ENCODE assay signal across 9 cellular contexts in genomic region chr18:77055429-77056310, GRCh38.
DNase-seq lines count a peak whose midpoint lies in the region; ATAC-seq lines count a peak whose summit lies in the region.
"Had no signal": no experiment of that assay in that cellular context is flagged by ENCODE, and none has a peak within 500 bp of the region (broad histone marks: within the 10 kb centered on the region; RNA-seq: fewer than 3 reads in every experiment).

No MANE protein-coding gene starts in this region.

- peak overlapping the region; percentile 81 for H3K4me3 Mint-ChIP-seq in activated CD4-positive, alpha-beta memory T cell treated with anti-CD3 and anti-CD28 coated beads for 36 hours
- peak overlapping the region; percentile 64 to 85 for H3K4me3 Mint-ChIP-seq in stimulated activated naive CD8-positive, alpha-beta T cell treated with anti-CD3 and anti-CD28 coated beads, Interleukin-15, amount 100 ng/mL, for 72 hours

- CTCF ChIA-PET in activated CD4-positive, alpha-beta memory T cell treated with anti-CD3 and anti-CD28 coated beads for 36 hours (lab: Charles Lee): interaction anchor here (0.6 to 11.9 kb wide), 14 partner anchors 10 to 253 kb away, joined by 3 to 88 read pairs (median 4); no protein-coding TSS in a partner anchor

- 60% methylated on average over 16 of the region's 16 CpGs for WGBS in right cardiac atrium

- H3K27me3 Mint-ChIP-seq in activated CD4-positive, alpha-beta memory T cell treated with anti-CD3 and anti-CD28 coated beads for 36 hours: no peaks in the 10 kb centered on the region
- no peaks in the 10 kb centered on the region for H3K27me3 Mint-ChIP-seq in stimulated activated naive CD8-positive, alpha-beta T cell treated with anti-CD3 and anti-CD28 coated beads, Interleukin-15, amount 100 ng/mL, for 72 hours

- no peaks in the 10 kb centered on the region for H3K27me3 ChIP-seq in right cardiac atrium (ENCODE audit: control insufficient read depth, insufficient read depth)
- H3K27me3 ChIP-seq: pancreas had no signal

- no peak overlapping the region for H3K4me3 ChIP-seq in right cardiac atrium (ENCODE audit: low read length)
- H3K4me3 ChIP-seq: pancreas had no signal

- peak overlapping the region; percentile 57 for H3K27ac ChIP-seq in right cardiac atrium (ENCODE audit: low read length)

- peak overlapping the region; percentile 96 for H3K27ac Mint-ChIP-seq in activated CD4-positive, alpha-beta memory T cell treated with anti-CD3 and anti-CD28 coated beads for 36 hours
- H3K27ac Mint-ChIP-seq in stimulated activated naive CD8-positive, alpha-beta T cell treated with anti-CD3 and anti-CD28 coated beads, Interleukin-15, amount 100 ng/mL, for 72 hours: peak overlapping the region; percentile 49 to 94

- peaks cover 76% of the 10 kb centered on the region for H3K4me1 Mint-ChIP-seq in activated CD4-positive, alpha-beta memory T cell treated with anti-CD3 and anti-CD28 coated beads for 36 hours (ENCODE audit: low read depth)
- H3K4me1 Mint-ChIP-seq in stimulated activated naive CD8-positive, alpha-beta T cell treated with anti-CD3 and anti-CD28 coated beads, Interleukin-15, amount 100 ng/mL, for 72 hours: peaks cover 76% of the 10 kb centered on the region

- H3K9me3 Mint-ChIP-seq in activated CD4-positive, alpha-beta memory T cell treated with anti-CD3 and anti-CD28 coated beads for 36 hours: no peaks in the 10 kb centered on the region
- H3K9me3 Mint-ChIP-seq in stimulated activated naive CD8-positive, alpha-beta T cell treated with anti-CD3 and anti-CD28 coated beads, Interleukin-15, amount 100 ng/mL, for 72 hours: no peaks in the 10 kb centered on the region

- POLR2A ChIA-PET in activated CD4-positive, alpha-beta memory T cell treated with anti-CD3 and anti-CD28 coated beads for 36 hours (lab: Charles Lee): interaction anchor here (0.7 to 2.1 kb wide), 8 partner anchors 8 to 233 kb away, joined by 3 to 14 read pairs (median 4); partner anchors contain the start of gene ZNF236

- ATAC-seq in HG02610 (IDR thresholded peaks at IDR 0.05; ENCODE audit: unreplicated experiment) (peak; percentile 19), right cardiac atrium (peak in 1 of 2 donors; percentile 20), GM21367 (IDR thresholded peaks at IDR 0.05; ENCODE audit: unreplicated experiment) (no peak), HG03457 (IDR thresholded peaks at IDR 0.05; ENCODE audit: unreplicated experiment) (no peak)
- no peak for ATAC-seq in stimulated activated naive CD8-positive, alpha-beta T cell treated with anti-CD3 and anti-CD28 coated beads, Interleukin-15, amount 100 ng/mL, for 72 hours

- peaks cover 10% of the 10 kb centered on the region for H3K36me3 Mint-ChIP-seq in activated CD4-positive, alpha-beta memory T cell treated with anti-CD3 and anti-CD28 coated beads for 36 hours

- H3K9me3 ChIP-seq in right cardiac atrium (ENCODE audit: control insufficient read depth, low read length): no peaks in the 10 kb centered on the region
- H3K9me3 ChIP-seq: pancreas had no signal

- intact Hi-C loops in activated CD4-positive, alpha-beta memory T cell treated with anti-CD3 and anti-CD28 coated beads for 36 hours (cut with micrococcal nuclease): no loop called here
- intact Hi-C loops in right cardiac atrium (cut with DNase I): loop anchor here in 3 of 4 donors (5.0 to 10.0 kb wide), 3 partner anchors 51 to 149 kb away; no protein-coding TSS in a partner anchor

- peaks cover 2% of the 10 kb centered on the region for H3K4me1 ChIP-seq in right cardiac atrium (ENCODE audit: control insufficient read depth, insufficient read depth, low read length)

- peak; percentile 50 for DNase-seq in activated CD4-positive, alpha-beta memory T cell treated with anti-CD3 and anti-CD28 coated beads for 36 hours
- DNase-seq in right cardiac atrium: peak in 2 of 3 donors; percentile 72 to 79
- DNase-seq in stimulated activated naive CD8-positive, alpha-beta T cell treated with anti-CD3 and anti-CD28 coated beads, Interleukin-15, amount 100 ng/mL, for 72 hours: no peak
- DNase-seq in GDM1 (lab: John Stamatoyannopoulos, UW): no peak
- no peak for DNase-seq in Ammon's horn (ENCODE audit: low spot score)

Comparison
In these comparisons a context has a peak if more than half of its experiments do, and no peak if none do; other contexts are left out.
1. DNase-seq: peak in activated CD4-positive, alpha-beta memory T cell treated with anti-CD3 and anti-CD28 coated beads for 36 hours (single experiment) and right cardiac atrium (2 of 3); none in stimulated activated naive CD8-positive, alpha-beta T cell treated with anti-CD3 and anti-CD28 coated beads, Interleukin-15, amount 100 ng/mL, for 72 hours (0 of 2), GDM1 (single experiment) and Ammon's horn (single experiment).